ENCODE assay signal across 1 cellular context in the genomic region with DNA sequence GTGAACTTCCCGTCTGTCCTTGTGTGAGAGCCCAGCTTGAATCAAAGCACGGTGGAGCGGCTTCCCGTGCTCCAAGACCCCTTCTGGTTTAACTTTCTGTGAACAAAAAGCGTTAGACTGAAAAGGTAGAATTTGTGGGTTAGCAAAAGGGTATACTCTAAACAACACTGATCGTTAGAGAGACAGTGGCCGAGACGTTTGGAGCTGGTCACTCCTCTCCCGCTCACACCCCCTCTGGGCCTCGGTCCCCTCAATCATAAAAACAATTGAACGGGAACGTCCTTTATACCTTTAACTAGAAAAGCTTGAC.
TF ChIP-seq lines count a peak whose summit lies in the region.

No MANE protein-coding gene starts in this region.

TF ChIP-seq in K562, 482 proteins besides CTCF, POLR2A, EP300 and RAD21:
- TF ChIP-seq SUPT5H (IDR thresholded peaks at IDR 0.05) (peak; percentile 5; the same call in 1 of the 2 replicates), HDAC6 (IDR thresholded peaks at IDR 0.05; ENCODE audit: low read depth, low read length) (no peak), SRF (CRISPR knock-in tag; IDR thresholded peaks at IDR 0.05) (0 out of 4 replicates have a peak, but pooled peaks of 1 of the 2 experiments have one; percentile 3), HDAC1 (IDR thresholded peaks at IDR 0.05) (0 out of 4 replicates have a peak, but pooled peaks of 1 of the 2 experiments have one; percentile 9), TSHZ1 (CRISPR knock-in tag; IDR thresholded peaks at IDR 0.05) (no peak), POLR2H (tag; IDR thresholded peaks at IDR 0.05; ENCODE audit: low read depth) (0 out of 2 replicates have a peak, but pooled peaks have one; percentile 31), NKRF (IDR thresholded peaks at IDR 0.05; ENCODE audit: borderline replicate concordance) (peak; percentile 7; the same call in 1 of the 2 replicates), ARID1B (IDR thresholded peaks at IDR 0.05) (0 out of 2 replicates have a peak, but pooled peaks have one; percentile 5), KDM5B (IDR thresholded peaks at IDR 0.05; ENCODE audit: insufficient replicate concordance, low read depth, low read length) (peak; percentile 15), ETV6 (IDR thresholded peaks at IDR 0.05; ENCODE audit: borderline replicate concordance in 1 of 2, low read depth in 2 of 2, low read length in 1 of 2) (no peak), ETV6 (CRISPR knock-in tag; IDR thresholded peaks at IDR 0.05; ENCODE audit: borderline replicate concordance) (no peak), SETDB1 (IDR thresholded peaks at IDR 0.05; ENCODE audit: low read length) (no peak), TEAD1 (CRISPR knock-in tag; IDR thresholded peaks at IDR 0.05) (0 out of 4 replicates have a peak, but pooled peaks of 1 of the 2 experiments have one; percentile 3), SIRT6 (IDR thresholded peaks at IDR 0.05; ENCODE audit: low read depth, low read length) (peak; percentile 4), TOE1 (IDR thresholded peaks at IDR 0.05; ENCODE audit: borderline replicate concordance) (0 out of 2 replicates have a peak, but pooled peaks have one; percentile 21), TOE1 (CRISPR knock-in tag; IDR thresholded peaks at IDR 0.05; ENCODE audit: borderline replicate concordance, low read depth) (no peak), AFF4 (CRISPR knock-in tag; IDR thresholded peaks at IDR 0.05) (0 out of 2 replicates have a peak, but pooled peaks have one; percentile 66), JUN (IDR thresholded peaks at IDR 0.05; ENCODE audit: borderline replicate concordance, low read depth, low read length) (no peak), JUN (CRISPR knock-in tag; IDR thresholded peaks at IDR 0.05; ENCODE audit: borderline replicate concordance) (peak; percentile 49; the same call in 1 of the 2 replicates), MCM5 (IDR thresholded peaks at IDR 0.05; ENCODE audit: low read depth) (no peak), CHD1 (IDR thresholded peaks at IDR 0.05; ENCODE audit: low read length) (peak; percentile 62), CHD2 (IDR thresholded peaks at IDR 0.05; ENCODE audit: low read depth, low read length) (no peak; the same call in 1 of the 2 replicates), FOXA3 (CRISPR knock-in tag; conservative IDR thresholded peaks at IDR 0.05 in 1 of 2, IDR thresholded peaks at IDR 0.05 in 1 of 2) (no peak)
- TF ChIP-seq, protein P1, sequence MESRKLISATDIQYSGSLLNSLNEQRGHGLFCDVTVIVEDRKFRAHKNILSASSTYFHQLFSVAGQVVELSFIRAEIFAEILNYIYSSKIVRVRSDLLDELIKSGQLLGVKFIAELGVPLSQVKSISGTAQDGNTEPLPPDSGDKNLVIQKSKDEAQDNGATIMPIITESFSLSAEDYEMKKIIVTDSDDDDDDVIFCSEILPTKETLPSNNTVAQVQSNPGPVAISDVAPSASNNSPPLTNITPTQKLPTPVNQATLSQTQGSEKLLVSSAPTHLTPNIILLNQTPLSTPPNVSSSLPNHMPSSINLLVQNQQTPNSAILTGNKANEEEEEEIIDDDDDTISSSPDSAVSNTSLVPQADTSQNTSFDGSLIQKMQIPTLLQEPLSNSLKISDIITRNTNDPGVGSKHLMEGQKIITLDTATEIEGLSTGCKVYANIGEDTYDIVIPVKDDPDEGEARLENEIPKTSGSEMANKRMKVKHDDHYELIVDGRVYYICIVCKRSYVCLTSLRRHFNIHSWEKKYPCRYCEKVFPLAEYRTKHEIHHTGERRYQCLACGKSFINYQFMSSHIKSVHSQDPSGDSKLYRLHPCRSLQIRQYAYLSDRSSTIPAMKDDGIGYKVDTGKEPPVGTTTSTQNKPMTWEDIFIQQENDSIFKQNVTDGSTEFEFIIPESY (CRISPR knock-in tag; IDR thresholded peaks at IDR 0.05) = peak; percentile 0; the same call in 1 of the 2 replicates
